8 cellular contexts compared by ENCODE assay signal in the genomic region with DNA sequence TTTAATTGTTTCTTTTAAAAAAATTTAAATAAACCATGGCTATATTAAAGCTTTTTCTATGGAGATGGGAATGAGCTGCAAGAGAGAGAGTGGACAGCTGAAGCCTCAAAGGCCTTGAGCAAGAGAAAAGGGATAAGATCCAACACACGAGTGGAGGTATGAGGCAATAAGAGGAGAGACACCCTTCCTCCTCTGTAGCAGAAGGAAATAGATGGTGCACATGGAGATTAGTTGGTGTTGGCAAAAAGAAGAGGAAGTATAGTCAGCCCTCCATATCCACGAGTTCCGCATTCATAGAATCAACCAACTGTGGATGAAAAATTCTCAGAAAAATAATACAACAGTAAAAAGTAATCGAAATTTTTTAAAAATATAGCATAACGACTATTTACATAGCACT. TPM values are rescaled to one million over a fixed set of nuclear protein-coding genes. Genes with fewer than 3 reads are reported as not detected.
DNase-seq lines count a peak whose midpoint lies in the region; ATAC-seq and TF ChIP-seq lines count a peak whose summit lies in the region.

No MANE protein-coding gene starts in this region.

- H3K27ac ChIP-seq in Peyer's patch (peak overlapping the region; percentile 75 to 84 (median 78)), esophagus squamous epithelium (peak overlapping the region; percentile 67 to 83 (median 78)), psoas muscle (peak overlapping the region; percentile 55)

- WGBS in esophagus squamous epithelium, 2 donors: 24 to 45% methylated on average over 5 of the region's 5 CpGs
- 50 to 71% (median 54%) methylated on average over 5 of the region's 5 CpGs for WGBS in psoas muscle, 3 donors

- H3K27me3 ChIP-seq in Peyer's patch (no peaks in the 10 kb centered on the region), esophagus squamous epithelium (no peaks in the 10 kb centered on the region), psoas muscle (ENCODE audit: insufficient read depth in 3 of 3, low read length in 2 of 3) (peaks cover 0 to 4% (median 0%) of the 10 kb centered on the region in 3 donors)

- TF ChIP-seq CTCF in Peyer's patch (IDR thresholded peaks at IDR 0.05): no peak
- no peak for TF ChIP-seq CTCF in esophagus squamous epithelium (IDR thresholded peaks at IDR 0.05)
- no peak for TF ChIP-seq CTCF in psoas muscle (IDR thresholded peaks at IDR 0.05)

- DNase-seq in EH (ENCODE audit: low read depth): peak; percentile 39
- no peak for DNase-seq in Peyer's patch
- DNase-seq in esophagus squamous epithelium (lab: John Stamatoyannopoulos, UW): no peak
- no peak for DNase-seq in psoas muscle
- DNase-seq in stimulated activated CD4-positive, alpha-beta T cell treated with anti-CD3 and anti-CD28 coated beads, Interleukin-12 subunit alpha, Interleukin-12 subunit beta, amount 100 ng/mL, for 4 hours: no peak

- H3K4me1 ChIP-seq in Peyer's patch: peaks cover 0 to 11% (median 5%) of the 10 kb centered on the region in 4 donors
- peaks cover 8 to 52% (median 22%) of the 10 kb centered on the region in 3 donors for H3K4me1 ChIP-seq in esophagus squamous epithelium
- peaks cover 16% of the 10 kb centered on the region for H3K4me1 ChIP-seq in psoas muscle

- no peaks in the 10 kb centered on the region for H3K36me3 ChIP-seq in Peyer's patch
- H3K36me3 ChIP-seq in esophagus squamous epithelium: peaks cover 0 to 7% (median 0%) of the 10 kb centered on the region in 3 donors
- peaks cover 0 to 6% of the 10 kb centered on the region in 2 donors for H3K36me3 ChIP-seq in psoas muscle (ENCODE audit: insufficient read depth in 1 of 2, low read depth in 1 of 2)

- intact Hi-C loops in esophagus squamous epithelium (cut with DNase I): no loop called here
- intact Hi-C loops in psoas muscle (cut with DNase I): no loop called here

- H3K9me3 ChIP-seq in Peyer's patch: no peaks in the 10 kb centered on the region
- no peaks in the 10 kb centered on the region for H3K9me3 ChIP-seq in esophagus squamous epithelium
- no peaks in the 10 kb centered on the region for H3K9me3 ChIP-seq in psoas muscle

- no peak for TF ChIP-seq POLR2A in Peyer's patch (IDR thresholded peaks at IDR 0.05)
- TF ChIP-seq POLR2A in esophagus squamous epithelium (IDR thresholded peaks at IDR 0.05): no peak

- H3K4me3 ChIP-seq in Peyer's patch: peak overlapping the region in 3 of 4 donors; percentile 38 to 47 (median 42)
- H3K4me3 ChIP-seq in esophagus squamous epithelium: peak overlapping the region in 3 of 4 donors; percentile 28 to 55 (median 37)
- peak overlapping the region; percentile 45 for H3K4me3 ChIP-seq in psoas muscle

- ATAC-seq in psoas muscle: peak in 3 of 4 donors; percentile 26 to 28 (median 27)
- ATAC-seq in GM21515 (IDR thresholded peaks at IDR 0.05; ENCODE audit: unreplicated experiment): no peak
- ATAC-seq in HG02798 (IDR thresholded peaks at IDR 0.05; ENCODE audit: poor library complexity, unreplicated experiment): no peak
- ATAC-seq in HG02885 (IDR thresholded peaks at IDR 0.05; ENCODE audit: poor library complexity, unreplicated experiment): no peak

RNA-seq across cellular contexts. Expression of a gene that starts 3.2 kb away (rescaled TPM):
- 10 to 100 TPM; 11.4 to 41.3 (median 22.5) TPM for total RNA-seq in Peyer's patch
- total RNA-seq in esophagus squamous epithelium: 10 to 100 TPM in 2 of 4 donors, 1 to 10 TPM in 2; 6.9 to 13.2 (median 9.5) TPM
- total RNA-seq in psoas muscle: 1 to 10 TPM; 3.1 to 3.9 (median 3.7) TPM
- polyA plus RNA-seq in psoas muscle: 1 to 10 TPM; 2.1 to 2.6 (median 2.3) TPM

RNA-seq across cellular contexts. Expression of a gene that starts 20.9 kb away (rescaled TPM):
- not detected for total RNA-seq in Peyer's patch
- total RNA-seq in esophagus squamous epithelium: not detected
- total RNA-seq in psoas muscle: not detected
- not detected for polyA plus RNA-seq in psoas muscle

Comparison
In these comparisons a context has a peak if more than half of its experiments do, and no peak if none do; other contexts are left out.
1. ATAC-seq: peak in psoas muscle (3 of 4); none in GM21515 (single experiment), HG02798 (single experiment) and HG02885 (single experiment).
2. Peak in every context shown above with its lines, with median percentiles within 50 percentile points of each other: H3K27ac ChIP-seq and H3K4me3 ChIP-seq.